ENCODE assay signal across 9 cellular contexts in genomic region chr17:45740553-45741330, GRCh38. TPM values are rescaled to one million over a fixed set of nuclear protein-coding genes. Genes with fewer than 3 reads are reported as not detected.
DNase-seq lines count a peak whose midpoint lies in the region; ATAC-seq lines count a peak whose summit lies in the region.
"Had no signal": no experiment of that assay in that cellular context is flagged by ENCODE, and none has a peak within 500 bp of the region (broad histone marks: within the 10 kb centered on the region; RNA-seq: fewer than 3 reads in every experiment).

No MANE protein-coding gene starts in this region.

- CTCF ChIA-PET in activated CD4-positive, alpha-beta T cell treated with anti-CD3 and anti-CD28 coated beads, Interleukin-2, amount 10 ng/mL, durations not matched to agents 7 days and 5 days (lab: Charles Lee): no interaction called here
- CTCF ChIA-PET in activated CD4-positive, alpha-beta memory T cell treated with anti-CD3 and anti-CD28 coated beads for 36 hours (lab: Charles Lee): interaction anchor here (1.4 kb wide), 1 partner anchor 101 kb away, joined by 5 read pairs; no protein-coding TSS in a partner anchor

- POLR2A ChIA-PET in activated CD4-positive, alpha-beta T cell treated with anti-CD3 and anti-CD28 coated beads, Interleukin-2, amount 10 ng/mL, durations not matched to agents 7 days and 5 days (lab: Charles Lee): no interaction called here
- POLR2A ChIA-PET in activated CD4-positive, alpha-beta memory T cell treated with anti-CD3 and anti-CD28 coated beads for 36 hours (lab: Charles Lee): no interaction called here

- H3K27ac Mint-ChIP-seq in activated CD4-positive, alpha-beta T cell treated with anti-CD3 and anti-CD28 coated beads, Interleukin-2, amount 10 ng/mL, durations not matched to agents 7 days and 5 days: no peak overlapping the region
- H3K27ac Mint-ChIP-seq in activated CD4-positive, alpha-beta memory T cell treated with anti-CD3 and anti-CD28 coated beads for 36 hours: no peak overlapping the region

- ATAC-seq in right cardiac atrium (peak; percentile 57 to 65), HG03097 (IDR thresholded peaks at IDR 0.05; ENCODE audit: low FRiP score, unreplicated experiment) (no peak)
- ATAC-seq: naive thymus-derived CD4-positive, alpha-beta T cell had no signal

- no peak overlapping the region for H3K4me3 ChIP-seq in right cardiac atrium (ENCODE audit: low read length)

- H3K9me3 ChIP-seq in right cardiac atrium (ENCODE audit: control insufficient read depth, low read length): no peaks in the 10 kb centered on the region

- H3K27me3 ChIP-seq in right cardiac atrium (ENCODE audit: control insufficient read depth, insufficient read depth): no peaks in the 10 kb centered on the region

- no peaks in the 10 kb centered on the region for H3K9me3 Mint-ChIP-seq in activated CD4-positive, alpha-beta T cell treated with anti-CD3 and anti-CD28 coated beads, Interleukin-2, amount 10 ng/mL, durations not matched to agents 7 days and 5 days
- no peaks in the 10 kb centered on the region for H3K9me3 Mint-ChIP-seq in activated CD4-positive, alpha-beta memory T cell treated with anti-CD3 and anti-CD28 coated beads for 36 hours

- peak; percentile 16 for DNase-seq in activated CD4-positive, alpha-beta T cell treated with anti-CD3 and anti-CD28 coated beads, Interleukin-2, amount 10 ng/mL, durations not matched to agents 7 days and 5 days
- no peak for DNase-seq in activated CD4-positive, alpha-beta T cell treated with anti-CD3 and anti-CD28 coated beads, Interleukin-2, amount 50 U/mL, for 1 hour
- peak; percentile 97 for DNase-seq in NCI-H1436 treated with DMSO at 0.1 percent for 48 hours (lab: John Stamatoyannopoulos, UW)
- peak; percentile 71 for DNase-seq in activated CD4-positive, alpha-beta memory T cell treated with anti-CD3 and anti-CD28 coated beads for 36 hours
- DNase-seq in right cardiac atrium: no peak
- peak; percentile 4 to 15 for DNase-seq in stimulated activated CD4-positive, alpha-beta T cell treated with anti-CD3 and anti-CD28 coated beads, Interleukin-4, amount 100 ng/mL, for 48 hours (ENCODE audit: low read depth in 2 of 2)
- no peak for DNase-seq in GF-D8 (lab: John Stamatoyannopoulos, UW)

- no peaks in the 10 kb centered on the region for H3K4me1 Mint-ChIP-seq in activated CD4-positive, alpha-beta T cell treated with anti-CD3 and anti-CD28 coated beads, Interleukin-2, amount 10 ng/mL, durations not matched to agents 7 days and 5 days
- H3K4me1 Mint-ChIP-seq in activated CD4-positive, alpha-beta memory T cell treated with anti-CD3 and anti-CD28 coated beads for 36 hours (ENCODE audit: low read depth): peaks cover 4% of the 10 kb centered on the region

- no peak overlapping the region for H3K27ac ChIP-seq in right cardiac atrium (ENCODE audit: low read length)

- H3K27me3 Mint-ChIP-seq in activated CD4-positive, alpha-beta T cell treated with anti-CD3 and anti-CD28 coated beads, Interleukin-2, amount 10 ng/mL, durations not matched to agents 7 days and 5 days: peaks cover 28% of the 10 kb centered on the region
- H3K27me3 Mint-ChIP-seq in activated CD4-positive, alpha-beta memory T cell treated with anti-CD3 and anti-CD28 coated beads for 36 hours: peaks cover 10% of the 10 kb centered on the region

- intact Hi-C loops in activated CD4-positive, alpha-beta memory T cell treated with anti-CD3 and anti-CD28 coated beads for 36 hours (cut with micrococcal nuclease): no loop called here
- intact Hi-C loops in right cardiac atrium (cut with DNase I): no loop called here

- H3K36me3 Mint-ChIP-seq in activated CD4-positive, alpha-beta T cell treated with anti-CD3 and anti-CD28 coated beads, Interleukin-2, amount 10 ng/mL, durations not matched to agents 7 days and 5 days (ENCODE audit: low read depth): no peaks in the 10 kb centered on the region
- H3K36me3 Mint-ChIP-seq in activated CD4-positive, alpha-beta memory T cell treated with anti-CD3 and anti-CD28 coated beads for 36 hours: no peaks in the 10 kb centered on the region
- H3K36me3 Mint-ChIP-seq: naive thymus-derived CD4-positive, alpha-beta T cell had no signal

- WGBS in right cardiac atrium: 51% methylated on average over 5 of the region's 5 CpGs

- H3K4me3 Mint-ChIP-seq in activated CD4-positive, alpha-beta T cell treated with anti-CD3 and anti-CD28 coated beads, Interleukin-2, amount 10 ng/mL, durations not matched to agents 7 days and 5 days: no peak overlapping the region
- peak overlapping the region; percentile 55 for H3K4me3 Mint-ChIP-seq in activated CD4-positive, alpha-beta memory T cell treated with anti-CD3 and anti-CD28 coated beads for 36 hours

- peaks cover 3% of the 10 kb centered on the region for H3K4me1 ChIP-seq in right cardiac atrium (ENCODE audit: control insufficient read depth, insufficient read depth, low read length)

RNA-seq across cellular contexts. Expression of gene CRHR1, which starts 43.4 kb away (rescaled TPM):
- total RNA-seq in activated CD4-positive, alpha-beta T cell treated with anti-CD3 and anti-CD28 coated beads, Interleukin-2, amount 10 ng/mL, durations not matched to agents 7 days and 5 days: not detected
- not detected for total RNA-seq in activated CD4-positive, alpha-beta memory T cell treated with anti-CD3 and anti-CD28 coated beads for 36 hours
- not detected for total RNA-seq in right cardiac atrium
- polyA plus RNA-seq in right cardiac atrium: not detected
- total RNA-seq: naive thymus-derived CD4-positive, alpha-beta T cell had no signal
- polyA plus RNA-seq: naive thymus-derived CD4-positive, alpha-beta T cell had no signal

Comparison
In these comparisons a context has a peak if more than half of its experiments do, and no peak if none do; other contexts are left out.
1. DNase-seq: peak in activated CD4-positive, alpha-beta T cell treated with anti-CD3 and anti-CD28 coated beads, Interleukin-2, amount 10 ng/mL, durations not matched to agents 7 days and 5 days (single experiment), NCI-H1436 treated with DMSO at 0.1 percent for 48 hours (single experiment), activated CD4-positive, alpha-beta memory T cell treated with anti-CD3 and anti-CD28 coated beads for 36 hours (single experiment) and stimulated activated CD4-positive, alpha-beta T cell treated with anti-CD3 and anti-CD28 coated beads, Interleukin-4, amount 100 ng/mL, for 48 hours (2 of 2); none in activated CD4-positive, alpha-beta T cell treated with anti-CD3 and anti-CD28 coated beads, Interleukin-2, amount 50 U/mL, for 1 hour (single experiment), right cardiac atrium (0 of 3) and GF-D8 (single experiment).